Comparison of ENCODE assay signal across 8 cellular contexts in the genomic region with DNA sequence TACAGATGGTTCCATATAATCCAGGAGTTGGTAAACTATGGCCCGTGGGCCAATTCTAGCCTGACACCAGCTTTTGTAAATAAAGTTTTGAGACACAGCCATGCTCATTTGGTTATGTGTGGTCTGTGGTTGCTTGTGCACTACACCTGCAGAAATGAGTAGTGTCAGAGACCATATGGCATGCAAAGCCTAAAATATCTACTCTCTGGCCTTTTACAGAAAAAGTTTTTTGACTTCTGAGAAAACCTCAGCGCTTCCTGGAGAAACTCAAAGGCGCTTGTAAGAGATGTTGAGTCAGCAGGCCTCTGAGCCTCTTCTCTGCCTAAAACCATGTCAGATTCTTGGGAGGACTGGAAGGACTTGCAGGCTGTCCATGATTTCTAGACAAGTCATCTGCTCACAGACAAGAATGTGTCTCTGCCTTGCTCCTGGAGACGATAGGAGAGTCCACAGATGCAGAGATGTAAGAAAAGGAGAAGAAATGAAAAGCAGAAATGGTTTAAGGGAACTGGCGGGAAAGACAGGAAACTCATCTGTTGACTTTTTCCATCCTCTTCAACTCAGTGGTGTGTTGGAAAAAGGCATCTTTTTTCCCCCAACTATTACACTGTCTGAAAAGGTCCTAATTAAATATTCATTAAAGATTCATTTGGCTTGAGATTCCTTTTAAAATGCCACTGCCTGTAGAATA. TPM values are rescaled to one million over a fixed set of nuclear protein-coding genes. Genes with fewer than 3 reads are reported as not detected.
DNase-seq lines count a peak whose midpoint lies in the region; ATAC-seq and TF ChIP-seq lines count a peak whose summit lies in the region.

No MANE protein-coding gene starts in this region.

- DNase-seq in activated effector memory CD4-positive, alpha-beta T cell treated with anti-CD3 and anti-CD28 coated beads, Interleukin-2, amount 50 U/mL, for 16 hours, result peak; percentile 78
- no peak for DNase-seq in activated effector memory CD4-positive, alpha-beta T cell treated with Interleukin-2 at 50 U/mL for 16 hours
- DNase-seq in activated CD4-positive, alpha-beta T cell treated with anti-CD3 and anti-CD28 coated beads, Interleukin-2, amount 10 ng/mL, durations not matched to agents 24 days and 14 days, result peak; percentile 91
- DNase-seq in spleen (no peak), left lung (no peak), stomach (no peak), aorta (no peak)

- H3K27ac ChIP-seq in spleen, result peak overlapping the region in 7 of 8 donors; percentile 3 to 59 (median 40)
- peak overlapping the region in 1 of 2 donors; percentile 16 for H3K27ac ChIP-seq in left lung
- peak overlapping the region in 1 of 5 donors; percentile 5 for H3K27ac ChIP-seq in stomach
- H3K27ac ChIP-seq in aorta (ENCODE audit: low read depth in 1 of 2, low read length in 2 of 2), result no peak overlapping the region

- no peak for TF ChIP-seq POLR2A in spleen (IDR thresholded peaks at IDR 0.05)
- no peak for TF ChIP-seq POLR2A in stomach (IDR thresholded peaks at IDR 0.05)

- H3K4me1 Mint-ChIP-seq in activated CD4-positive, alpha-beta T cell treated with anti-CD3 and anti-CD28 coated beads, Interleukin-2, amount 10 ng/mL, durations not matched to agents 24 days and 14 days, result peaks cover 78% of the 10 kb centered on the region

- peak; percentile 71 for ATAC-seq in HG03196 (IDR thresholded peaks at IDR 0.05; ENCODE audit: unreplicated experiment)
- no peak for ATAC-seq in left lung
- ATAC-seq in aorta (ENCODE audit: low FRiP score), result no peak

- no peak for TF ChIP-seq CTCF in spleen (IDR thresholded peaks at IDR 0.05 in 8 of 11, conservative IDR thresholded peaks at IDR 0.05 in 3 of 11)
- no peak for TF ChIP-seq CTCF in left lung (IDR thresholded peaks at IDR 0.05)
- TF ChIP-seq CTCF in stomach (IDR thresholded peaks at IDR 0.05), result no peak

- H3K27ac Mint-ChIP-seq in activated CD4-positive, alpha-beta T cell treated with anti-CD3 and anti-CD28 coated beads, Interleukin-2, amount 10 ng/mL, durations not matched to agents 24 days and 14 days, result peak overlapping the region; percentile 94

- peaks cover 0 to 11% (median 0%) of the 10 kb centered on the region in 6 donors for H3K36me3 ChIP-seq in spleen
- no peaks in the 10 kb centered on the region for H3K36me3 ChIP-seq in left lung
- H3K36me3 ChIP-seq in stomach, result peaks cover 0 to 13% (median 5%) of the 10 kb centered on the region in 4 donors
- no peaks in the 10 kb centered on the region for H3K36me3 ChIP-seq in aorta (ENCODE audit: control insufficient read depth in 1 of 2, insufficient read depth in 2 of 2, low read length in 1 of 2)

- H3K4me1 ChIP-seq in spleen (peaks cover 33 to 97% (median 90%) of the 10 kb centered on the region in 6 donors), left lung (peaks cover 10 to 76% of the 10 kb centered on the region in 2 donors), stomach (peaks cover 15 to 80% (median 33%) of the 10 kb centered on the region in 4 donors), aorta (ENCODE audit: control insufficient read depth in 1 of 2, insufficient read depth in 2 of 2, low read length in 2 of 2) (no peaks in the 10 kb centered on the region)

- H3K27me3 ChIP-seq in spleen (replicated peaks in 1 of 7) (no peaks in the 10 kb centered on the region), left lung (peaks cover 0 to 5% of the 10 kb centered on the region in 2 donors), stomach (no peaks in the 10 kb centered on the region), aorta (ENCODE audit: control insufficient read depth in 1 of 2, insufficient read depth in 2 of 2, low read length in 1 of 2) (no peaks in the 10 kb centered on the region)

- peak overlapping the region in 1 of 8 donors; percentile 1 for H3K4me3 ChIP-seq in spleen
- no peak overlapping the region for H3K4me3 ChIP-seq in left lung
- H3K4me3 ChIP-seq in stomach, result no peak overlapping the region
- no peak overlapping the region for H3K4me3 ChIP-seq in aorta (ENCODE audit: low read length in 2 of 2)

- peaks cover 47% of the 10 kb centered on the region for H3K36me3 Mint-ChIP-seq in activated CD4-positive, alpha-beta T cell treated with anti-CD3 and anti-CD28 coated beads, Interleukin-2, amount 10 ng/mL, durations not matched to agents 24 days and 14 days (ENCODE audit: low read depth)

- intact Hi-C loops in activated CD4-positive, alpha-beta T cell treated with anti-CD3 and anti-CD28 coated beads, Interleukin-2, amount 10 ng/mL, durations not matched to agents 24 days and 14 days (cut with micrococcal nuclease), result loop anchor here (1.0 to 10.0 kb wide), 7 partner anchors 7 to 565 kb away; partner anchors contain the start of genes NPC1, RIOK3 and RMC1
- intact Hi-C loops in spleen (cut with DNase I; ENCODE audit: low total_unique reads) (loop anchor here (10.0 kb wide), 1 partner anchor 95 kb away; no protein-coding TSS in a partner anchor), left lung (cut with DNase I) (no loop called here), stomach (cut with DNase I; ENCODE audit: low total_unique reads) (no loop called here), aorta (cut with DNase I) (loop anchor here in 1 of 2 donors (10.0 kb wide), 1 partner anchor 95 kb away; no protein-coding TSS in a partner anchor)

- H3K27me3 Mint-ChIP-seq in activated CD4-positive, alpha-beta T cell treated with anti-CD3 and anti-CD28 coated beads, Interleukin-2, amount 10 ng/mL, durations not matched to agents 24 days and 14 days, result no peaks in the 10 kb centered on the region

- peak overlapping the region; percentile 87 for H3K4me3 Mint-ChIP-seq in activated CD4-positive, alpha-beta T cell treated with anti-CD3 and anti-CD28 coated beads, Interleukin-2, amount 10 ng/mL, durations not matched to agents 24 days and 14 days

- TF ChIP-seq EP300 in stomach (IDR thresholded peaks at IDR 0.05), result no peak

- H3K9me3 ChIP-seq in spleen, result no peaks in the 10 kb centered on the region
- H3K9me3 ChIP-seq in left lung, result no peaks in the 10 kb centered on the region
- no peaks in the 10 kb centered on the region for H3K9me3 ChIP-seq in stomach
- H3K9me3 ChIP-seq in aorta (ENCODE audit: control insufficient read depth, low read length), result no peaks in the 10 kb centered on the region

- WGBS in spleen, 5 donors, result 23 to 43% (median 30%) methylated on average over 5 of the region's 5 CpGs
- 63 to 70% (median 68%) methylated on average over 5 of the region's 5 CpGs for WGBS in stomach, 5 donors
- WGBS in aorta, 2 donors, result 94 to 96% methylated on average over 5 of the region's 5 CpGs

- no peaks in the 10 kb centered on the region for H3K9me3 Mint-ChIP-seq in activated CD4-positive, alpha-beta T cell treated with anti-CD3 and anti-CD28 coated beads, Interleukin-2, amount 10 ng/mL, durations not matched to agents 24 days and 14 days

RNA-seq across cellular contexts. Expression of gene TTC39C, which starts 5.2 kb away (rescaled TPM):
- total RNA-seq in activated CD4-positive, alpha-beta T cell treated with anti-CD3 and anti-CD28 coated beads, Interleukin-2, amount 10 ng/mL, durations not matched to agents 24 days and 14 days, result 28.8 and 29.2 TPM in 2 replicates
- total RNA-seq in spleen (10 to 100 TPM; 23.2 to 52.3 (median 30.4) TPM), left lung (10 to 100 TPM; 12.2 to 19.3 TPM), stomach (10 to 100 TPM in 4 of 5 donors, 1 to 10 TPM in 1; 1.8 to 42.0 (median 29.0) TPM), aorta (10 to 100 TPM; 13.4 to 21.2 TPM)
- polyA plus RNA-seq in spleen (10 to 100 TPM; 15.4 to 21.8 (median 16.6) TPM), stomach (10 to 100 TPM; 10.8 to 19.3 (median 12.7) TPM), aorta (10 to 100 TPM in 1 of 2 donors, 1 to 10 TPM in 1; 2.3 to 14.8 TPM)

Comparison
In these comparisons a context has a peak if more than half of its experiments do, and no peak if none do; other contexts are left out.
1. DNase-seq: peak in activated effector memory CD4-positive, alpha-beta T cell treated with anti-CD3 and anti-CD28 coated beads, Interleukin-2, amount 50 U/mL, for 16 hours (single experiment) and activated CD4-positive, alpha-beta T cell treated with anti-CD3 and anti-CD28 coated beads, Interleukin-2, amount 10 ng/mL, durations not matched to agents 24 days and 14 days (single experiment); none in activated effector memory CD4-positive, alpha-beta T cell treated with Interleukin-2 at 50 U/mL for 16 hours (single experiment), spleen (single experiment), left lung (0 of 2), stomach (single experiment) and aorta (0 of 2).
2. H3K27ac ChIP-seq: peak in spleen (7 of 8); none in aorta (0 of 2).
3. intact Hi-C loops: an anchor here in activated CD4-positive, alpha-beta T cell treated with anti-CD3 and anti-CD28 coated beads, Interleukin-2, amount 10 ng/mL, durations not matched to agents 24 days and 14 days (1.0 to 10.0 kb wide) and spleen (10.0 kb wide); none called in left lung and stomach.